20 cellular contexts compared by ENCODE assay signal in genomic region chr22:48802576-48802975, GRCh38.
"Had no signal": no experiment of that assay in that cellular context is flagged by ENCODE, and none has a peak within 500 bp of the region (broad histone marks: within the 10 kb centered on the region; RNA-seq: fewer than 3 reads in every experiment).

No MANE protein-coding gene starts in this region.

- ATAC-seq: foreskin keratinocyte; left cardiac atrium; left ventricle myocardium superior; naive thymus-derived CD4-positive, alpha-beta T cell; right cardiac atrium had no signal

- H3K36me3 Mint-ChIP-seq: immature natural killer cell; naive thymus-derived CD4-positive, alpha-beta T cell had no signal

- H3K36me3 ChIP-seq: colonic mucosa, ovary, uterus had no signal

- H3K4me1 Mint-ChIP-seq: endodermal cell; immature natural killer cell; naive thymus-derived CD4-positive, alpha-beta T cell had no signal

- DNase-seq: colonic mucosa; effector CD4-positive, alpha-beta T cell; erythroblast; foreskin keratinocyte; immature natural killer cell; kidney; left cardiac atrium; left ventricle myocardium superior; mesendoderm; naive thymus-derived CD4-positive, alpha-beta T cell; nephron progenitor cell; small intestine; stimulated activated CD4-positive, alpha-beta T cell treated with anti-CD3 and anti-CD28 coated beads, Interleukin-2, amount 100 ng/mL, for 48 hours; stimulated activated naive CD4-positive, alpha-beta T cell treated with Interleukin-2 at 50 U/mL for 16 hours; trophoblast cell; uterus had no signal

- H3K4me3 Mint-ChIP-seq: endodermal cell; immature natural killer cell; naive thymus-derived CD4-positive, alpha-beta T cell; nephron progenitor cell had no signal

- H3K27me3 Mint-ChIP-seq: naive thymus-derived CD4-positive, alpha-beta T cell; progenitor cell of endocrine pancreas had no signal

- H3K4me1 ChIP-seq: colonic mucosa, foreskin keratinocyte, uterus had no signal

- H3K27ac Mint-ChIP-seq: endodermal cell; immature natural killer cell; naive thymus-derived CD4-positive, alpha-beta T cell; nephron progenitor cell; progenitor cell of endocrine pancreas had no signal

- H3K27ac ChIP-seq: colonic mucosa, foreskin keratinocyte, ovary, uterus had no signal

- H3K9me3 Mint-ChIP-seq: endodermal cell; immature natural killer cell; naive thymus-derived CD4-positive, alpha-beta T cell; nephron progenitor cell had no signal

- H3K27me3 ChIP-seq: colonic mucosa, foreskin keratinocyte, ovary, uterus had no signal

- H3K9me3 ChIP-seq: colonic mucosa, ovary, uterus had no signal

- H3K4me3 ChIP-seq: colonic mucosa, ovary, uterus had no signal
